Comparison of ENCODE assay signal across 12 cellular contexts in genomic region chr11:13329670-13330401, GRCh38. TPM values are rescaled to one million over a fixed set of nuclear protein-coding genes. Genes with fewer than 3 reads are reported as not detected.
DNase-seq lines count a peak whose midpoint lies in the region; ATAC-seq and TF ChIP-seq lines count a peak whose summit lies in the region.
"Had no signal": no experiment of that assay in that cellular context is flagged by ENCODE, and none has a peak within 500 bp of the region (broad histone marks: within the 10 kb centered on the region; RNA-seq: fewer than 3 reads in every experiment).

No MANE protein-coding gene starts in this region.

- no peaks in the 10 kb centered on the region for H3K36me3 ChIP-seq in right atrium auricular region
- H3K36me3 ChIP-seq in upper lobe of left lung: peaks cover 0 to 6% (median 0%) of the 10 kb centered on the region in 4 donors
- H3K36me3 ChIP-seq: pancreas had no signal

- 78 to 79% methylated on average over 11 to 12 of the region's 12 CpGs for WGBS in upper lobe of left lung, 2 donors

- DNase-seq in Right ventricle myocardium superior (no peak), right atrium auricular region (ENCODE audit: low spot score) (no peak), NCI-H748 (lab: John Stamatoyannopoulos, UW; ENCODE audit: unreplicated experiment) (peak; percentile 96), upper lobe of left lung (peak in 1 of 2 donors; percentile 79)
- DNase-seq: pancreas, RPMI8226 had no signal

- no peak for TF ChIP-seq POLR2A in upper lobe of left lung (IDR thresholded peaks at IDR 0.05)

- no peaks in the 10 kb centered on the region for H3K27me3 ChIP-seq in right atrium auricular region
- H3K27me3 ChIP-seq in upper lobe of left lung: no peaks in the 10 kb centered on the region
- H3K27me3 ChIP-seq: pancreas had no signal

- H3K4me3 ChIP-seq in right atrium auricular region (no peak overlapping the region), upper lobe of left lung (no peak overlapping the region)
- H3K4me3 ChIP-seq: GM12878, GM23338, pancreas had no signal

- TF ChIP-seq CTCF in right atrium auricular region (IDR thresholded peaks at IDR 0.05) (no peak), upper lobe of left lung (IDR thresholded peaks at IDR 0.05) (no peak)

- ATAC-seq in Right ventricle myocardium superior (ENCODE audit: poor library complexity) (peak; percentile 96), esophagus mucosa (peak; percentile 66), upper lobe of left lung (ENCODE audit: low FRiP score in 2 of 2) (peak; percentile 52 to 81), HG02642 (IDR thresholded peaks at IDR 0.05; ENCODE audit: poor library complexity, unreplicated experiment) (no peak), HG03097 (IDR thresholded peaks at IDR 0.05; ENCODE audit: low FRiP score, unreplicated experiment) (no peak), GM18909 (IDR thresholded peaks at IDR 0.05; ENCODE audit: poor library complexity, unreplicated experiment) (no peak)
- ATAC-seq: GM12878, GM23338 had no signal

- no peaks in the 10 kb centered on the region for H3K9me3 ChIP-seq in right atrium auricular region
- H3K9me3 ChIP-seq in upper lobe of left lung: no peaks in the 10 kb centered on the region
- H3K9me3 ChIP-seq: pancreas had no signal

- peak in 1 of 4 donors; percentile 39 for TF ChIP-seq EP300 in upper lobe of left lung (IDR thresholded peaks at IDR 0.05)

- intact Hi-C loops in Right ventricle myocardium superior (cut with DNase I): loop anchor here (10.0 kb wide), 1 partner anchor 45 kb away; no protein-coding TSS in a partner anchor

- H3K4me1 ChIP-seq in right atrium auricular region (peaks cover 0 to 54% of the 10 kb centered on the region in 2 donors), upper lobe of left lung (peaks cover 32 to 71% (median 52%) of the 10 kb centered on the region in 4 donors)

- H3K27ac ChIP-seq in right atrium auricular region (peak overlapping the region in 1 of 2 donors; percentile 4), upper lobe of left lung (peak overlapping the region in 3 of 4 donors; percentile 33 to 46 (median 37))
- H3K27ac ChIP-seq: pancreas had no signal

RNA-seq across cellular contexts. Expression of gene BMAL1, which starts 52.2 kb away (rescaled TPM):
- total RNA-seq in Right ventricle myocardium superior (9.8 TPM), right atrium auricular region (10 to 100 TPM; 20.7 to 24.9 TPM), esophagus mucosa (10.6 TPM), upper lobe of left lung (10 to 100 TPM; 16.1 to 57.6 (median 35.7) TPM)

Comparison
In these comparisons a context has a peak if more than half of its experiments do, and no peak if none do; other contexts are left out.
1. ATAC-seq: peak in Right ventricle myocardium superior (single experiment), esophagus mucosa (single experiment) and upper lobe of left lung (2 of 2); none in HG02642 (single experiment), HG03097 (single experiment) and GM18909 (single experiment).